ENCODE assay signal across 15 cellular contexts in the genomic region with DNA sequence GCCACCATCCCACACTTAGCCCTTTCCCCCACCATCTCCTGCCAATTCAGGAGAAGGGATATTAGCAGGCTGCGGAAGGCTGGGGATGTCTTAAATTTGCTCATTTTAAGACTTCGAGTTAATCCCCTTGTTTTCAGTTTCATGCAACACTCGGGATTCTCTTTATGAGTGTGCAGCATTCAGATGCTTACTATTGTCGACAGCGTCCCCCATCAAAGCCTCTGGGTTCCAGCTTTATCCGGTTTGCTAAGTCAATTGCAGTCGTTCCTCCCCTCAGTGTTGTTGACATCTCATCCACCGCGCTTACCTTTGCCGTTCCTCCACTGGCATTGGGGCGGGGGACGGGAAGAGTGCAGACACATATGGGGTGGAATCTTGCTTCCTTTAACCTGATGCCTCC.
A peak's percentile ranks its signal among the peaks of the same experiment; 100 is the strongest.
DNase-seq lines count a peak whose midpoint lies in the region; TF ChIP-seq lines count a peak whose summit lies in the region.
"Had no signal": no experiment of that assay in that cellular context is flagged by ENCODE, and none has a peak within 500 bp of the region (broad histone marks: within the 10 kb centered on the region; RNA-seq: fewer than 3 reads in every experiment).

No MANE protein-coding gene starts in this region.

- H3K4me1 ChIP-seq in KMS-11 (ENCODE audit: low read depth, poor library complexity, severe bottlenecking) = peaks cover 63% of the 10 kb centered on the region
- H3K4me1 ChIP-seq in osteoblast (ENCODE audit: insufficient read depth, low read length) = peaks cover 12% of the 10 kb centered on the region
- no peaks in the 10 kb centered on the region for H3K4me1 ChIP-seq in prostate gland (replicated peaks)
- H3K4me1 ChIP-seq: BE2C had no signal

- no peak for TF ChIP-seq POLR2A in prostate gland (IDR thresholded peaks at IDR 0.05)

- TF ChIP-seq CTCF in GM12865 (IDR thresholded peaks at IDR 0.05; ENCODE audit: insufficient read depth, low read depth, low read length, missing control alignments) (no peak), KMS-11 (conservative IDR thresholded peaks at IDR 0.05; ENCODE audit: low read depth, low read length) (no peak), chondrocyte (IDR thresholded peaks at IDR 0.05) (no peak), osteoblast (IDR thresholded peaks at IDR 0.05; ENCODE audit: extremely low read depth, low read depth, low read length) (no peak), prostate gland (IDR thresholded peaks at IDR 0.05) (no peak)

- H4K20me1 ChIP-seq in KMS-11 (ENCODE audit: insufficient read depth) = no peaks in the 10 kb centered on the region
- no peaks in the 10 kb centered on the region for H4K20me1 ChIP-seq in osteoblast (ENCODE audit: insufficient read depth, low read length)

- no peaks in the 10 kb centered on the region for H3K9me3 Mint-ChIP-seq in chondrocyte (ENCODE audit: low read depth)
- H3K9me3 Mint-ChIP-seq: CD4-positive, alpha-beta memory T cell; HFFc6 had no signal

- H3K27me3 ChIP-seq in KMS-11 (ENCODE audit: insufficient read depth, low read depth) = no peaks in the 10 kb centered on the region
- H3K27me3 ChIP-seq in osteoblast (ENCODE audit: insufficient read depth, low read length) = peaks cover 66% of the 10 kb centered on the region
- no peaks in the 10 kb centered on the region for H3K27me3 ChIP-seq in prostate gland (replicated peaks; ENCODE audit: insufficient read depth)
- H3K27me3 ChIP-seq: BE2C had no signal

- no peaks in the 10 kb centered on the region for H3K9me3 ChIP-seq in osteoblast (ENCODE audit: low read depth, low read length)
- H3K9me3 ChIP-seq in prostate gland = no peaks in the 10 kb centered on the region
- H3K9me3 ChIP-seq: A549, BE2C had no signal

- DNase-seq in GM12865 (ENCODE audit: low read depth) (peak; percentile 50), chondrocyte (ENCODE audit: low spot score) (no peak), osteoblast (ENCODE audit: insufficient read length, low spot score, missing footprints) (no peak), SKM-1 treated with dmso at 0.1 percent for 144 hours (lab: John Stamatoyannopoulos, UW; ENCODE audit: unreplicated experiment) (no peak), head of caudate nucleus (no peak), prostate gland (ENCODE audit: low spot score) (no peak)
- no peak for DNase-seq in stimulated activated naive CD4-positive, alpha-beta T cell (lab: John Stamatoyannopoulos, UW)
- DNase-seq: BE2C; CD4-positive, alpha-beta memory T cell; DMS79; HFFc6 had no signal

- intact Hi-C loops in head of caudate nucleus (cut with DNase I) (no loop called here), prostate gland (cut with DNase I) (no loop called here)

- H3K79me2 ChIP-seq in KMS-11 (ENCODE audit: insufficient read depth, low read depth) = no peaks in the 10 kb centered on the region
- H3K79me2 ChIP-seq in osteoblast (ENCODE audit: insufficient read depth, low read length) = no peaks in the 10 kb centered on the region

- peak overlapping the region; percentile 90 for H3K4me2 ChIP-seq in KMS-11
- peak overlapping the region; percentile 49 for H3K4me2 ChIP-seq in osteoblast (ENCODE audit: insufficient read depth, low read length)
- H3K4me2 ChIP-seq: A549 had no signal

- H3K9ac ChIP-seq in KMS-11 = peak overlapping the region; percentile 84

- no peak overlapping the region for H3K4me3 ChIP-seq in GM12865 (ENCODE audit: low read depth, low read length)
- no peak overlapping the region for H3K4me3 ChIP-seq in KMS-11 (IDR thresholded peaks at IDR 0.05; ENCODE audit: insufficient read depth, low read depth, low read length)
- H3K4me3 ChIP-seq in osteoblast (ENCODE audit: insufficient read depth, low read length) = no peak overlapping the region
- H3K4me3 ChIP-seq in prostate gland = no peak overlapping the region
- H3K4me3 ChIP-seq: A549 had no signal

- H3K4me3 Mint-ChIP-seq in chondrocyte (ENCODE audit: unreplicated experiment) = no peak overlapping the region
- H3K4me3 Mint-ChIP-seq: CD4-positive, alpha-beta memory T cell; HFFc6 had no signal

- H3K27ac ChIP-seq in KMS-11 = peak overlapping the region; percentile 96
- no peak overlapping the region for H3K27ac ChIP-seq in osteoblast (ENCODE audit: low read depth, low read length)
- H3K27ac ChIP-seq in prostate gland = no peak overlapping the region
- H3K27ac ChIP-seq: A549, C4-2B, HL-60 had no signal

- WGBS in prostate gland = 55% methylated on average over 12 of the region's 12 CpGs

- peak overlapping the region; percentile 52 for H3K27ac Mint-ChIP-seq in chondrocyte (ENCODE audit: unreplicated experiment)
- H3K27ac Mint-ChIP-seq: CD4-positive, alpha-beta memory T cell; HFFc6 had no signal

- peaks cover 6% of the 10 kb centered on the region for H3K27me3 Mint-ChIP-seq in chondrocyte (ENCODE audit: low read depth)

- H3K36me3 ChIP-seq in KMS-11 (ENCODE audit: insufficient read depth) (no peaks in the 10 kb centered on the region), osteoblast (ENCODE audit: insufficient read depth, low read length) (no peaks in the 10 kb centered on the region), prostate gland (no peaks in the 10 kb centered on the region)
- H3K36me3 ChIP-seq: BE2C had no signal

- no peaks in the 10 kb centered on the region for H3K36me3 Mint-ChIP-seq in chondrocyte (ENCODE audit: low read depth)
- H3K36me3 Mint-ChIP-seq: CD4-positive, alpha-beta memory T cell had no signal

- peaks cover 38% of the 10 kb centered on the region for H3K4me1 Mint-ChIP-seq in chondrocyte (ENCODE audit: low read depth)

- peak overlapping the region; percentile 90 for H2AFZ ChIP-seq in KMS-11 (ENCODE audit: low read depth)
- no peak overlapping the region for H2AFZ ChIP-seq in osteoblast (ENCODE audit: low read length)
